13 cellular contexts compared by ENCODE assay signal in genomic region chr22:45731041-45731797, GRCh38. TPM values are rescaled to one million over a fixed set of nuclear protein-coding genes. Genes with fewer than 3 reads are reported as not detected.
A peak's percentile ranks its signal among the peaks of the same experiment; 100 is the strongest.
DNase-seq lines count a peak whose midpoint lies in the region; ATAC-seq, FAIRE-seq and TF ChIP-seq lines count a peak whose summit lies in the region.
"Had no signal": no experiment of that assay in that cellular context is flagged by ENCODE, and none has a peak within 500 bp of the region (broad histone marks: within the 10 kb centered on the region; RNA-seq: fewer than 3 reads in every experiment).

No MANE protein-coding gene starts in this region.

- H3K36me3 ChIP-seq in MG63 = peaks cover 73% of the 10 kb centered on the region
- peaks cover 4 to 31% (median 6%) of the 10 kb centered on the region in 4 experiments; a peak in 4 of 8 replicates for H3K36me3 ChIP-seq in H1 (ENCODE audit: control insufficient read depth in 2 of 4, insufficient read depth in 4 of 4, low read length in 3 of 4)

- TF ChIP-seq EP300 in H1 (IDR thresholded peaks at IDR 0.05; ENCODE audit: borderline replicate concordance in 1 of 2, low read depth in 2 of 2, low read length in 2 of 2) = no peak

- 83% methylated on average over 8 of the region's 8 CpGs; no CpG with 5 or more reads in 1 of the 2 experiments for WGBS in H1 (ENCODE audit: extremely low coverage in 1 of 2, insufficient coverage in 1 of 2, insufficient read length in 1 of 2, insufficient replicate concordance in 2 of 2, low coverage in 1 of 2, low lambda C conversion rate in 2 of 2, missing lambda C conversion rate in 1 of 2), 2 experiments

- no peak for TF ChIP-seq POLR2A in H1 (IDR thresholded peaks at IDR 0.05; ENCODE audit: control extremely low read depth in 1 of 2, low read depth in 2 of 2, low read length in 2 of 2)

- H3K4me3 ChIP-seq in MG63 (no peak overlapping the region), H1 (ENCODE audit: extremely low read depth in 1 of 4, insufficient read depth in 2 of 4, low read depth in 3 of 4, low read length in 4 of 4) (no peak overlapping the region)
- H3K4me3 ChIP-seq: lung had no signal

- CTCF ChIA-PET in H1 (lab: Charles Lee; ENCODE audit: partially characterized antibody) = interaction anchor here (0.9 to 3.4 kb wide), 22 partner anchors 9 to 240 kb away, joined by 3 to 31 read pairs (median 4); no protein-coding TSS in a partner anchor

- no peak overlapping the region for H2AFZ ChIP-seq in H1 (ENCODE audit: low read length)

- no peak overlapping the region for H4K91ac ChIP-seq in H1 (replicated peaks; ENCODE audit: insufficient read length, low read length)

- DNase-seq in EH (ENCODE audit: low read depth) (peak; percentile 79), MG63 (peak; percentile 9), H1 (ENCODE audit: low read depth in 1 of 2, low spot score in 2 of 2) (no peak), omental fat pad (ENCODE audit: low spot score) (no peak), activated gamma-delta T cell (lab: John Stamatoyannopoulos, UW) (no peak)
- DNase-seq in activated CD4-positive, alpha-beta T cell treated with anti-CD3 and anti-CD28 coated beads, Interleukin-2, amount 50 U/mL, for 48 hours = no peak
- no peak for DNase-seq in stimulated activated CD4-positive, alpha-beta T cell treated with anti-CD3 and anti-CD28 coated beads, Interleukin-4, amount 100 ng/mL, for 24 hours
- DNase-seq: activated CD8-positive, alpha-beta memory T cell treated with anti-CD3 and anti-CD28 coated beads for 24 hours; effector memory CD8-positive, alpha-beta T cell; glutamatergic neuron; T1000 had no signal

- no peak overlapping the region for H2AK5ac ChIP-seq in H1 (ENCODE audit: low read depth, low read length)

- H3K23ac ChIP-seq in H1 (ENCODE audit: insufficient read length) = no peak overlapping the region

- H4K20me1 ChIP-seq in H1 (replicated peaks in 1 of 2; ENCODE audit: control insufficient read depth in 1 of 2, insufficient read depth in 2 of 2, low read length in 2 of 2) = peaks cover 0 to 3% of the 10 kb centered on the region in 2 experiments

- no peak for TF ChIP-seq RAD21 in H1 (IDR thresholded peaks at IDR 0.05 in 1 of 2, conservative IDR thresholded peaks at IDR 0.05 in 1 of 2; ENCODE audit: low read depth in 2 of 2, low read length in 2 of 2)

- H3K27me3 ChIP-seq in MG63 (no peaks in the 10 kb centered on the region), H1 (replicated peaks in 1 of 4; ENCODE audit: control insufficient read depth in 3 of 4, extremely low read depth in 1 of 4, insufficient read depth in 3 of 4, low read length in 3 of 4) (no peaks in the 10 kb centered on the region)

- H4K5ac ChIP-seq in H1 (ENCODE audit: insufficient read length, low read depth, low read length) = no peak overlapping the region

- H3K4me2 ChIP-seq in H1 (ENCODE audit: insufficient read depth in 1 of 2, low read depth in 2 of 2, low read length in 2 of 2) = no peak overlapping the region

- H2BK12ac ChIP-seq in H1 (ENCODE audit: low read depth, low read length) = no peak overlapping the region

- ATAC-seq in omental fat pad (ENCODE audit: low FRiP score) (peak; percentile 73), HG03354 (IDR thresholded peaks at IDR 0.05; ENCODE audit: poor library complexity, severe bottlenecking, unreplicated experiment) (no peak)
- ATAC-seq: effector memory CD8-positive, alpha-beta T cell had no signal

- no peak overlapping the region for H3K18ac ChIP-seq in H1 (ENCODE audit: extremely low read depth, low read length)

- H3K9me3 ChIP-seq in MG63 (no peaks in the 10 kb centered on the region), H1 (ENCODE audit: insufficient read depth in 2 of 2, low read depth in 1 of 2, low read length in 1 of 2) (no peaks in the 10 kb centered on the region)

- H3K79me2 ChIP-seq in H1 (ENCODE audit: control insufficient read depth in 1 of 2, insufficient read depth in 2 of 2, low read length in 2 of 2) = peaks cover 0 to 25% of the 10 kb centered on the region in 2 experiments; a peak in 3 of 4 replicates

- no peak for TF ChIP-seq CTCF in H1 (IDR thresholded peaks at IDR 0.05; ENCODE audit: control extremely low read depth in 1 of 3, insufficient read depth in 1 of 3, low read depth in 1 of 3, low read length in 3 of 3)
- no peak for TF ChIP-seq CTCF in omental fat pad (IDR thresholded peaks at IDR 0.05)

- H2BK5ac ChIP-seq in H1 (ENCODE audit: low read depth, low read length) = no peak overlapping the region

- no peak overlapping the region for H3K27ac ChIP-seq in H1 (ENCODE audit: low read depth, low read length)

- no peak overlapping the region for H3K56ac ChIP-seq in H1 (replicated peaks; ENCODE audit: insufficient read length, low read depth, low read length)

- H3K9ac ChIP-seq in H1 (replicated peaks in 1 of 4; ENCODE audit: extremely low read depth in 1 of 4, low read depth in 3 of 4, low read length in 3 of 4) = no peak overlapping the region; a peak in 1 of 7 replicates

- no peak overlapping the region for H4K8ac ChIP-seq in H1 (ENCODE audit: extremely low read depth, insufficient read depth, low read length)

- no peak overlapping the region for H2BK120ac ChIP-seq in H1 (replicated peaks; ENCODE audit: low read depth, low read length)

- no peak overlapping the region for H2BK20ac ChIP-seq in H1 (ENCODE audit: low read length)

- POLR2A ChIA-PET in H1 (lab: Charles Lee; ENCODE audit: partially characterized antibody) = interaction anchor here (1.1 to 1.2 kb wide), 2 partner anchors 15 to 27 kb away, joined by 3 read pairs; no protein-coding TSS in a partner anchor

- no peaks in the 10 kb centered on the region for H3K23me2 ChIP-seq in H1 (ENCODE audit: low read depth, low read length)

- no peak for FAIRE-seq in H1 (lab: Jason Lieb, UNC)

- H2BK15ac ChIP-seq in H1 (ENCODE audit: low read length) = no peak overlapping the region

- no peak overlapping the region for H3K14ac ChIP-seq in H1 (ENCODE audit: insufficient read length)

- peaks cover 2% of the 10 kb centered on the region for H3K79me1 ChIP-seq in H1 (ENCODE audit: low read depth, low read length)

- H3K4me1 ChIP-seq in H1 (replicated peaks in 1 of 4; ENCODE audit: control insufficient read depth in 3 of 4, insufficient read depth in 4 of 4, low read length in 3 of 4) = no peaks in the 10 kb centered on the region

- H3K4ac ChIP-seq in H1 (replicated peaks; ENCODE audit: insufficient read length, low read depth, low read length) = no peak overlapping the region

TF ChIP-seq in H1, 55 proteins besides CTCF, POLR2A, EP300 and RAD21 (continues in another document):
- TF ChIP-seq SP1 (IDR thresholded peaks at IDR 0.05; ENCODE audit: low read depth, low read length) = no peak

RNA-seq across cellular contexts. Expression of gene ATXN10, which starts 59.6 kb away (rescaled TPM):
- 169 and 176 TPM in 2 replicates for total RNA-seq in MG63 (2014; rRNA removed; shearing (Covaris generic); ENCODE audit: low replicate concordance)
- total RNA-seq in H1 (2021; fragmentation: NEBNext Ultra II Directional; extraction: Animal tissue kit (Norgen Biotek cat#: 25700)) = 194 and 210 TPM in 2 replicates
- 62.5 and 134 TPM in 2 replicates for polyA plus RNA-seq in H1 (2011; rRNA removed)
- polyA plus RNA-seq in H1 (2011; cell fraction: cytosol; rRNA removed) = 167 TPM
- polyA plus RNA-seq in H1 (2011; cell fraction: nucleus; rRNA removed) = 84.7 TPM
- polyA plus RNA-seq in H1 (2012, experiment 1 of 2) = 267 to 295 TPM (median 271 TPM) in 4 replicates
- 23.8 TPM for polyA plus RNA-seq in H1 (2012, experiment 2 of 2)
- polyA plus RNA-seq in H1 (2013, experiment 1 of 2) = 63.2 TPM
- polyA plus RNA-seq in H1 (2013, experiment 2 of 2) = 62.2 TPM
- 446 and 722 TPM in 2 replicates for polyA minus RNA-seq in H1 (2011; rRNA and poly(A)+ RNA removed)
- 116 TPM for polyA minus RNA-seq in H1 (2011; cell fraction: cytosol; rRNA and poly(A)+ RNA removed)
- polyA minus RNA-seq in H1 (2011; cell fraction: nucleus; rRNA and poly(A)+ RNA removed) = 177 TPM
- total RNA-seq in omental fat pad = 100 to 1,000 TPM in 3 of 4 donors, 10 to 100 TPM in 1; 80.9 to 127 (median 103) TPM

Comparison
In these comparisons a context has a peak if more than half of its experiments do, and no peak if none do; other contexts are left out.
1. DNase-seq: peak in EH (single experiment) and MG63 (single experiment); none in H1 (0 of 2), omental fat pad (single experiment), activated gamma-delta T cell (single experiment), activated CD4-positive, alpha-beta T cell treated with anti-CD3 and anti-CD28 coated beads, Interleukin-2, amount 50 U/mL, for 48 hours (0 of 2) and stimulated activated CD4-positive, alpha-beta T cell treated with anti-CD3 and anti-CD28 coated beads, Interleukin-4, amount 100 ng/mL, for 24 hours (single experiment).